1 cellular context compared by ENCODE assay signal in the genomic region with DNA sequence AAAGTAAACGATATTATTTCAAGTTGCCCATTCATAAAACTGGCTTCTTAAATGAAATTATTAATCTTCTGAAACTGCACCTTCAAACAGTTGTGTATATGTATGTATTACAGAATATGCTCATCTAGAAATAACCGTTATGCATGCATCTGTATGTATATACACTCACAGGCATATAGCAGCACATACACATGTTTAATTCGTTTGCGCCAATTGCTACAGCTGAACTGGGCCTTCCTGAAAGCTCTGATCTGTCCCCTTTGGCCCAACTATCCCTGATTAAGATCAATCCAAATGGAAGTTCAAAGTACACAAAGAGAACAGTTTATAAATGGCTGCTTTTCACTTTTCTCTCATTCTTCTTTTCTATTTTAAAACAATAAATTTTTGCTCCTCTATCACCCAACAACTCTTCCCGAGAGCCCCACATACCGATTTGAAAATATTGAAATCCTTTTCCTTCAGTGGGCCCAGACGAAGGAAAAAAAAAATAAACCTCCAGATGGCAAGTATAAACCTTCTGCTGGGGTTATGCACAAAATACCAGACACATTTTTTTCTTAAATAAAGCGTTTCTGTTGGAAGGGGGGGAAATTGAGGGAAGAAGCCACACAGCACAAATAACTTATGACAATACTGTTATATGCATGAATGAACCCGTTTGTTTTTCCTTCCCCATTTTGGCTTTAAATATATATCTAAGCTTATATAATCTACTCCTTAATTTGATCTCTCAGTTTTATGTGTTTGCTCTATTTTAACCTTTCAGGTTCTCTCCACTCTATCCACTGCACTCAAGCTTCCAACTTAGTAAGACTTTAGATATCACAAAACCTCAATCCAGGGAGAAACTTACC.
TF ChIP-seq lines count a peak whose summit lies in the region.

No MANE protein-coding gene starts in this region.

TF ChIP-seq in H1, 55 proteins besides CTCF, POLR2A, EP300 and RAD21:
- no peak for TF ChIP-seq CBX5 (IDR thresholded peaks at IDR 0.05; ENCODE audit: low read depth, low read length)
- no peak for TF ChIP-seq SP2 (IDR thresholded peaks at IDR 0.05; ENCODE audit: low read length)
- no peak for TF ChIP-seq CHD2 (IDR thresholded peaks at IDR 0.05; ENCODE audit: low read length)
- no peak for TF ChIP-seq CBX8 (IDR thresholded peaks at IDR 0.05; ENCODE audit: borderline replicate concordance, low read depth, low read length)
- TF ChIP-seq SIRT6 (IDR thresholded peaks at IDR 0.05; ENCODE audit: low read length) = no peak
- no peak for TF ChIP-seq MAFK (IDR thresholded peaks at IDR 0.05; ENCODE audit: low read depth, low read length)
- no peak for TF ChIP-seq SAP30 (IDR thresholded peaks at IDR 0.05; ENCODE audit: insufficient read depth, insufficient replicate concordance, low read length)
- TF ChIP-seq KDM5A (IDR thresholded peaks at IDR 0.05; ENCODE audit: low read length) = no peak
- no peak for TF ChIP-seq EZH2 (IDR thresholded peaks at IDR 0.05; ENCODE audit: low read depth, low read length, severe bottlenecking)
- TF ChIP-seq CREB1 (IDR thresholded peaks at IDR 0.05) = no peak
- no peak for TF ChIP-seq RNF2 (IDR thresholded peaks at IDR 0.05; ENCODE audit: borderline replicate concordance, low read depth, low read length, missing control alignments, poor library complexity, severe bottlenecking)
- TF ChIP-seq KDM4A (IDR thresholded peaks at IDR 0.05; ENCODE audit: low read depth, low read length, severe bottlenecking) = no peak
TF ChIP-seq in H1: peak in this region for 0.
